ENCODE assay signal across 1 cellular context in genomic region chrX:9919632-9920172, GRCh38.
TF ChIP-seq lines count a peak whose summit lies in the region.

No MANE protein-coding gene starts in this region.

TF ChIP-seq in GM12878, 131 proteins besides CTCF, POLR2A, EP300 and RAD21:
- TF ChIP-seq, protein P1, sequence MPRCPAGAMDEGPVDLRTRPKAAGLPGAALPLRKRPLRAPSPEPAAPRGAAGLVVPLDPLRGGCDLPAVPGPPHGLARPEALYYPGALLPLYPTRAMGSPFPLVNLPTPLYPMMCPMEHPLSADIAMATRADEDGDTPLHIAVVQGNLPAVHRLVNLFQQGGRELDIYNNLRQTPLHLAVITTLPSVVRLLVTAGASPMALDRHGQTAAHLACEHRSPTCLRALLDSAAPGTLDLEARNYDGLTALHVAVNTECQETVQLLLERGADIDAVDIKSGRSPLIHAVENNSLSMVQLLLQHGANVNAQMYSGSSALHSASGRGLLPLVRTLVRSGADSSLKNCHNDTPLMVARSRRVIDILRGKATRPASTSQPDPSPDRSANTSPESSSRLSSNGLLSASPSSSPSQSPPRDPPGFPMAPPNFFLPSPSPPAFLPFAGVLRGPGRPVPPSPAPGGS (IDR thresholded peaks at IDR 0.05; ENCODE audit: borderline replicate concordance, insufficient read depth, low read depth, low read length, poor library complexity, severe bottlenecking) = peak; percentile 28
- TF ChIP-seq, protein P2, sequence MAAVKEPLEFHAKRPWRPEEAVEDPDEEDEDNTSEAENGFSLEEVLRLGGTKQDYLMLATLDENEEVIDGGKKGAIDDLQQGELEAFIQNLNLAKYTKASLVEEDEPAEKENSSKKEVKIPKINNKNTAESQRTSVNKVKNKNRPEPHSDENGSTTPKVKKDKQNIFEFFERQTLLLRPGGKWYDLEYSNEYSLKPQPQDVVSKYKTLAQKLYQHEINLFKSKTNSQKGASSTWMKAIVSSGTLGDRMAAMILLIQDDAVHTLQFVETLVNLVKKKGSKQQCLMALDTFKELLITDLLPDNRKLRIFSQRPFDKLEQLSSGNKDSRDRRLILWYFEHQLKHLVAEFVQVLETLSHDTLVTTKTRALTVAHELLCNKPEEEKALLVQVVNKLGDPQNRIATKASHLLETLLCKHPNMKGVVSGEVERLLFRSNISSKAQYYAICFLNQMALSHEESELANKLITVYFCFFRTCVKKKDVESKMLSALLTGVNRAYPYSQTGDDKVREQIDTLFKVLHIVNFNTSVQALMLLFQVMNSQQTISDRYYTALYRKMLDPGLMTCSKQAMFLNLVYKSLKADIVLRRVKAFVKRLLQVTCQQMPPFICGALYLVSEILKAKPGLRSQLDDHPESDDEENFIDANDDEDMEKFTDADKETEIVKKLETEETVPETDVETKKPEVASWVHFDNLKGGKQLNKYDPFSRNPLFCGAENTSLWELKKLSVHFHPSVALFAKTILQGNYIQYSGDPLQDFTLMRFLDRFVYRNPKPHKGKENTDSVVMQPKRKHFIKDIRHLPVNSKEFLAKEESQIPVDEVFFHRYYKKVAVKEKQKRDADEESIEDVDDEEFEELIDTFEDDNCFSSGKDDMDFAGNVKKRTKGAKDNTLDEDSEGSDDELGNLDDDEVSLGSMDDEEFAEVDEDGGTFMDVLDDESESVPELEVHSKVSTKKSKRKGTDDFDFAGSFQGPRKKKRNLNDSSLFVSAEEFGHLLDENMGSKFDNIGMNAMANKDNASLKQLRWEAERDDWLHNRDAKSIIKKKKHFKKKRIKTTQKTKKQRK (IDR thresholded peaks at IDR 0.05; ENCODE audit: low read depth, low read length) = no peak
- TF ChIP-seq RFX5 (IDR thresholded peaks at IDR 0.05; ENCODE audit: low read depth, low read length) (no peak), PAX5 (IDR thresholded peaks at IDR 0.05; ENCODE audit: borderline replicate concordance, low read depth, low read length) (no peak)
